In genomic region chr5:38208782-38209378, GRCh38 we compare ENCODE assay signal across 8 cellular contexts. TPM values are rescaled to one million over a fixed set of nuclear protein-coding genes. Genes with fewer than 3 reads are reported as not detected.
DNase-seq lines count a peak whose midpoint lies in the region; ATAC-seq and TF ChIP-seq lines count a peak whose summit lies in the region.

No MANE protein-coding gene starts in this region.

- H3K4me3 ChIP-seq in mammary epithelial cell (replicated peaks in 1 of 3; ENCODE audit: insufficient read depth in 1 of 3, low read depth in 2 of 3, low read length in 3 of 3) = no peak overlapping the region

- no peak overlapping the region for H2AFZ ChIP-seq in mammary epithelial cell (ENCODE audit: low read depth, low read length)

- no peaks in the 10 kb centered on the region for H3K4me1 Mint-ChIP-seq in activated T-helper 1 cell treated with anti-CD3 and anti-CD28 coated beads, Interleukin-12 subunit alpha, Interleukin-12 subunit beta, Interleukin-2, Interleukin-4 antibody, amounts not matched to agents 30 ng/mL and 10 ng/mL and 1 ng/mL, durations not matched to agents 14 hours and 24 hours and 36 hours (ENCODE audit: low read depth)

- H3K4me2 ChIP-seq in mammary epithelial cell (ENCODE audit: insufficient read depth, low read depth, low read length) = no peak overlapping the region

- CTCF ChIA-PET in mammary epithelial cell (lab: Charles Lee; ENCODE audit: low non-redundant PET) = interaction anchor here (0.6 to 0.8 kb wide), 3 partner anchors 235 to 453 kb away, joined by 3 to 4 read pairs (median 3); no protein-coding TSS in a partner anchor

- ATAC-seq in GM19467 (IDR thresholded peaks at IDR 0.05; ENCODE audit: unreplicated experiment) = no peak

- no peaks in the 10 kb centered on the region for H3K36me3 ChIP-seq in mammary epithelial cell (ENCODE audit: insufficient read depth, low read length)

- H3K36me3 Mint-ChIP-seq in activated T-helper 1 cell treated with anti-CD3 and anti-CD28 coated beads, Interleukin-12 subunit alpha, Interleukin-12 subunit beta, Interleukin-2, Interleukin-4 antibody, amounts not matched to agents 30 ng/mL and 10 ng/mL and 1 ng/mL, durations not matched to agents 14 hours and 24 hours and 36 hours (ENCODE audit: low read depth) = no peaks in the 10 kb centered on the region

- in situ Hi-C loops in mammary epithelial cell (cut with MboI; ENCODE audit: low sequenced_read_pairs in 2 of 2) = no loop called here

- no peaks in the 10 kb centered on the region for H3K27me3 ChIP-seq in mammary epithelial cell (ENCODE audit: insufficient read depth, low read length)

- H3K27ac Mint-ChIP-seq in activated T-helper 1 cell treated with anti-CD3 and anti-CD28 coated beads, Interleukin-12 subunit alpha, Interleukin-12 subunit beta, Interleukin-2, Interleukin-4 antibody, amounts not matched to agents 30 ng/mL and 10 ng/mL and 1 ng/mL, durations not matched to agents 14 hours and 24 hours and 36 hours = no peak overlapping the region

- H3K9me3 Mint-ChIP-seq in activated T-helper 1 cell treated with anti-CD3 and anti-CD28 coated beads, Interleukin-12 subunit alpha, Interleukin-12 subunit beta, Interleukin-2, Interleukin-4 antibody, amounts not matched to agents 30 ng/mL and 10 ng/mL and 1 ng/mL, durations not matched to agents 14 hours and 24 hours and 36 hours = no peaks in the 10 kb centered on the region

- peak; percentile 39 to 75 for TF ChIP-seq CTCF in mammary epithelial cell (conservative IDR thresholded peaks at IDR 0.05 in 1 of 2, IDR thresholded peaks at IDR 0.05 in 1 of 2; ENCODE audit: extremely low read depth in 1 of 2, insufficient read depth in 1 of 2, low read depth in 1 of 2, low read length in 2 of 2)

- no peak overlapping the region for H3K4me3 Mint-ChIP-seq in activated T-helper 1 cell treated with anti-CD3 and anti-CD28 coated beads, Interleukin-12 subunit alpha, Interleukin-12 subunit beta, Interleukin-2, Interleukin-4 antibody, amounts not matched to agents 30 ng/mL and 10 ng/mL and 1 ng/mL, durations not matched to agents 14 hours and 24 hours and 36 hours

- dilution Hi-C loops in mammary epithelial cell (cut with HindIII; ENCODE audit: low sequenced_read_pairs) = no loop called here

- intact Hi-C loops in mammary epithelial cell (cut with micrococcal nuclease) = loop anchor here (1.0 to 5.0 kb wide), 6 partner anchors 56 to 713 kb away; no protein-coding TSS in a partner anchor
- intact Hi-C loops in activated T-helper 1 cell treated with anti-CD3 and anti-CD28 coated beads, Interleukin-12 subunit alpha, Interleukin-12 subunit beta, Interleukin-2, Interleukin-4 antibody, amounts not matched to agents 30 ng/mL and 10 ng/mL and 1 ng/mL, durations not matched to agents 14 hours and 24 hours and 36 hours (cut with micrococcal nuclease) = no loop called here

- H3K9ac ChIP-seq in mammary epithelial cell (ENCODE audit: insufficient read depth, low read length) = no peak overlapping the region

- no peaks in the 10 kb centered on the region for H3K79me2 ChIP-seq in mammary epithelial cell (ENCODE audit: insufficient read depth, low read length)

- 15% methylated on average over 1 of the region's 1 CpG for WGBS in mammary epithelial cell (ENCODE audit: low coverage, missing lambda C conversion rate)

- no peaks in the 10 kb centered on the region for H3K4me1 ChIP-seq in mammary epithelial cell (ENCODE audit: insufficient read depth, low read length)

- H4K20me1 ChIP-seq in mammary epithelial cell (ENCODE audit: insufficient read depth, low read length) = no peaks in the 10 kb centered on the region

- no peaks in the 10 kb centered on the region for H3K27me3 Mint-ChIP-seq in activated T-helper 1 cell treated with anti-CD3 and anti-CD28 coated beads, Interleukin-12 subunit alpha, Interleukin-12 subunit beta, Interleukin-2, Interleukin-4 antibody, amounts not matched to agents 30 ng/mL and 10 ng/mL and 1 ng/mL, durations not matched to agents 14 hours and 24 hours and 36 hours (ENCODE audit: insufficient read depth)

- peak; percentile 5 for DNase-seq in stimulated activated CD4-positive, alpha-beta T cell treated with anti-CD3 and anti-CD28 coated beads, Interleukin-1b, Interleukin-23, amount 100 ng/mL, for 48 hours
- DNase-seq in stimulated activated CD4-positive, alpha-beta T cell treated with anti-CD3 and anti-CD28 coated beads, Interleukin-4, amount 100 ng/mL, for 1 hour = no peak
- DNase-seq in NCI-H2171 treated with DMSO at 0.1 percent for 48 hours (lab: John Stamatoyannopoulos, UW) (peak; percentile 83), mammary epithelial cell (peak; percentile 37), midbrain (lab: John Stamatoyannopoulos, UW) (peak; percentile 38), GDM1 (lab: John Stamatoyannopoulos, UW) (no peak)
- DNase-seq in activated T-helper 1 cell treated with anti-CD3 and anti-CD28 coated beads, Interleukin-12 subunit alpha, Interleukin-12 subunit beta, Interleukin-2, Interleukin-4 antibody, amounts not matched to agents 30 ng/mL and 10 ng/mL and 1 ng/mL, durations not matched to agents 14 hours and 24 hours and 36 hours (ENCODE audit: low spot score) = no peak

- H3K27ac ChIP-seq in mammary epithelial cell (ENCODE audit: insufficient read depth, low read depth, low read length) = no peak overlapping the region

- no TSS peak for BruUV-seq in mammary epithelial cell (replicated peaks; lab: Mats Ljungman, UMichigan)

- no peaks in the 10 kb centered on the region for H3K9me3 ChIP-seq in mammary epithelial cell (replicated peaks; ENCODE audit: insufficient read depth, low read length)

RNA-seq across cellular contexts. Expression of gene EGFLAM, which starts 49.5 kb away (rescaled TPM):
- total RNA-seq in mammary epithelial cell = 10 to 100 TPM; 20.6 to 26.0 TPM
- polyA plus RNA-seq in mammary epithelial cell = 0.10 TPM
- not detected for polyA minus RNA-seq in mammary epithelial cell
- not detected in 2 replicates for total RNA-seq in activated T-helper 1 cell treated with anti-CD3 and anti-CD28 coated beads, Interleukin-12 subunit alpha, Interleukin-12 subunit beta, Interleukin-2, Interleukin-4 antibody, amounts not matched to agents 30 ng/mL and 10 ng/mL and 1 ng/mL, durations not matched to agents 14 hours and 24 hours and 36 hours

Comparison
In these comparisons a context has a peak if more than half of its experiments do, and no peak if none do; other contexts are left out.
1. DNase-seq: peak in stimulated activated CD4-positive, alpha-beta T cell treated with anti-CD3 and anti-CD28 coated beads, Interleukin-1b, Interleukin-23, amount 100 ng/mL, for 48 hours (single experiment), NCI-H2171 treated with DMSO at 0.1 percent for 48 hours (single experiment), mammary epithelial cell (single experiment) and midbrain (single experiment); none in stimulated activated CD4-positive, alpha-beta T cell treated with anti-CD3 and anti-CD28 coated beads, Interleukin-4, amount 100 ng/mL, for 1 hour (single experiment), GDM1 (single experiment) and activated T-helper 1 cell treated with anti-CD3 and anti-CD28 coated beads, Interleukin-12 subunit alpha, Interleukin-12 subunit beta, Interleukin-2, Interleukin-4 antibody, amounts not matched to agents 30 ng/mL and 10 ng/mL and 1 ng/mL, durations not matched to agents 14 hours and 24 hours and 36 hours (single experiment).
2. RNA of gene EGFLAM, which starts 49.5 kb away (total RNA-seq): 20.6 to 26.0 TPM in mammary epithelial cell; not detected in activated T-helper 1 cell treated with anti-CD3 and anti-CD28 coated beads, Interleukin-12 subunit alpha, Interleukin-12 subunit beta, Interleukin-2, Interleukin-4 antibody, amounts not matched to agents 30 ng/mL and 10 ng/mL and 1 ng/mL, durations not matched to agents 14 hours and 24 hours and 36 hours; every median in the first group is over 10 times any median in the second.